ENCODE assay signal across 31 cellular contexts in genomic region chr6:144410059-144410458, GRCh38.
"Had no signal": no experiment of that assay in that cellular context is flagged by ENCODE, and none has a peak within 500 bp of the region (broad histone marks: within the 10 kb centered on the region; RNA-seq: fewer than 3 reads in every experiment).

No MANE protein-coding gene starts in this region.

- H3K27me3 Mint-ChIP-seq: activated CD4-positive, alpha-beta T cell treated with anti-CD3 and anti-CD28 coated beads, Interleukin-2, amount 10 ng/mL, durations not matched to agents 24 days and 14 days; activated CD8-positive, alpha-beta T cell treated with anti-CD3 and anti-CD28 coated beads for 36 hours; activated T-cell treated with anti-CD3 and anti-CD28 coated beads, Interleukin-2, amount 50 U/mL, for 24 hours; brain had no signal

- H3K27ac Mint-ChIP-seq: activated CD4-positive, alpha-beta T cell treated with anti-CD3 and anti-CD28 coated beads, Interleukin-2, amount 10 ng/mL, durations not matched to agents 24 days and 14 days; activated CD8-positive, alpha-beta T cell treated with anti-CD3 and anti-CD28 coated beads for 36 hours; activated naive CD4-positive, alpha-beta T cell treated with anti-CD3 and anti-CD28 coated beads for 36 hours; activated naive CD4-positive, alpha-beta T cell treated with anti-CD3 and anti-CD28 coated beads, Interleukin-2, amount 50 U/mL, for 72 hours; activated T-cell treated with anti-CD3 and anti-CD28 coated beads, Interleukin-2, amount 50 U/mL, for 24 hours; brain had no signal

- H3K9me3 ChIP-seq: MG63 had no signal

- H3K36me3 Mint-ChIP-seq: brain had no signal

- H3K27ac ChIP-seq: RWPE1 had no signal

- H3K36me3 ChIP-seq: MG63 had no signal

- ATAC-seq: activated CD8-positive, alpha-beta T cell treated with anti-CD3 and anti-CD28 coated beads for 36 hours; activated naive CD4-positive, alpha-beta T cell treated with anti-CD3 and anti-CD28 coated beads, Interleukin-2, amount 50 U/mL, for 72 hours; PC-3; Right ventricle myocardium inferior had no signal

- H3K9me3 Mint-ChIP-seq: activated CD4-positive, alpha-beta T cell treated with anti-CD3 and anti-CD28 coated beads, Interleukin-2, amount 10 ng/mL, durations not matched to agents 24 days and 14 days; activated CD8-positive, alpha-beta T cell treated with anti-CD3 and anti-CD28 coated beads for 36 hours; activated naive CD4-positive, alpha-beta T cell treated with anti-CD3 and anti-CD28 coated beads for 36 hours; activated naive CD4-positive, alpha-beta T cell treated with anti-CD3 and anti-CD28 coated beads, Interleukin-2, amount 50 U/mL, for 72 hours; activated T-cell treated with anti-CD3 and anti-CD28 coated beads, Interleukin-2, amount 50 U/mL, for 24 hours had no signal

- H3K4me3 Mint-ChIP-seq: activated CD4-positive, alpha-beta T cell treated with anti-CD3 and anti-CD28 coated beads, Interleukin-2, amount 10 ng/mL, durations not matched to agents 24 days and 14 days; activated CD8-positive, alpha-beta T cell treated with anti-CD3 and anti-CD28 coated beads for 36 hours; activated naive CD4-positive, alpha-beta T cell treated with anti-CD3 and anti-CD28 coated beads for 36 hours; activated T-cell treated with anti-CD3 and anti-CD28 coated beads, Interleukin-2, amount 50 U/mL, for 24 hours; brain had no signal

- H3K4me3 ChIP-seq: MG63 had no signal

- DNase-seq: activated CD4-positive, alpha-beta T cell treated with anti-CD3 and anti-CD28 coated beads, Interleukin-2, amount 10 ng/mL, durations not matched to agents 24 days and 14 days; activated CD4-positive, alpha-beta T cell treated with anti-CD3 and anti-CD28 coated beads, Interleukin-2, amount 50 U/mL, for 4 hours; activated CD8-positive, alpha-beta T cell treated with anti-CD3 and anti-CD28 coated beads for 36 hours; activated gamma-delta T cell treated with Interleukin-2 at 50 U/mL for 16 hours; activated naive CD4-positive, alpha-beta T cell treated with anti-CD3 and anti-CD28 coated beads for 36 hours; activated T-cell treated with anti-CD3 and anti-CD28 coated beads, Interleukin-2, amount 50 U/mL, for 24 hours; anterior cingulate cortex; caudate nucleus; Kasumi-1; KG1; MG63; NCI-H1048; NCI-H1105 treated with DMSO at 0.1 percent for 48 hours; NCI-H1436; NCI-H1694; NCI-H1930; NCI-H2081 treated with DMSO at 0.1 percent for 48 hours; NCI-H226; NCI-H446 treated with DMSO at 0.1 percent for 48 hours; NCI-H524; NCI-H69; NK-92 treated with Interleukin-12 subunit alpha and Interleukin-12 subunit beta, amount 100 ng/mL, for 24 hours; PC-3; SIG-M5; SW 1271; T-helper 1 cell; T1000 had no signal
